Comparison of ENCODE assay signal across 9 cellular contexts in genomic region chr6:138545621-138545980, GRCh38. TPM values are rescaled to one million over a fixed set of nuclear protein-coding genes. Genes with fewer than 3 reads are reported as not detected.
DNase-seq lines count a peak whose midpoint lies in the region; ATAC-seq and TF ChIP-seq lines count a peak whose summit lies in the region.
"Had no signal": no experiment of that assay in that cellular context is flagged by ENCODE, and none has a peak within 500 bp of the region (broad histone marks: within the 10 kb centered on the region; RNA-seq: fewer than 3 reads in every experiment).

No MANE protein-coding gene starts in this region.

- CTCF ChIA-PET in activated CD4-positive, alpha-beta memory T cell treated with anti-CD3 and anti-CD28 coated beads, Interleukin-2, amount 10 ng/mL, durations not matched to agents 7 days and 5 days (lab: Charles Lee) = interaction anchor here (1.0 to 1.4 kb wide), 2 partner anchors 41 to 221 kb away, joined by 3 read pairs; no protein-coding TSS in a partner anchor

- H3K27ac Mint-ChIP-seq in CD14-positive monocyte = no peak overlapping the region
- no peak overlapping the region for H3K27ac Mint-ChIP-seq in activated CD4-positive, alpha-beta memory T cell treated with anti-CD3 and anti-CD28 coated beads, Interleukin-2, amount 10 ng/mL, durations not matched to agents 7 days and 5 days

- H3K36me3 Mint-ChIP-seq in CD14-positive monocyte = no peaks in the 10 kb centered on the region
- H3K36me3 Mint-ChIP-seq in activated CD4-positive, alpha-beta memory T cell treated with anti-CD3 and anti-CD28 coated beads, Interleukin-2, amount 10 ng/mL, durations not matched to agents 7 days and 5 days (ENCODE audit: low read depth) = no peaks in the 10 kb centered on the region

- H3K4me3 Mint-ChIP-seq in CD14-positive monocyte = no peak overlapping the region
- no peak overlapping the region for H3K4me3 Mint-ChIP-seq in activated CD4-positive, alpha-beta memory T cell treated with anti-CD3 and anti-CD28 coated beads, Interleukin-2, amount 10 ng/mL, durations not matched to agents 7 days and 5 days

- H3K4me1 Mint-ChIP-seq in CD14-positive monocyte = peaks cover 3% of the 10 kb centered on the region
- H3K4me1 Mint-ChIP-seq in activated CD4-positive, alpha-beta memory T cell treated with anti-CD3 and anti-CD28 coated beads, Interleukin-2, amount 10 ng/mL, durations not matched to agents 7 days and 5 days = peaks cover 20% of the 10 kb centered on the region

- intact Hi-C loops in upper lobe of right lung (cut with DNase I) = no loop called here
- intact Hi-C loops in CD14-positive monocyte (cut with micrococcal nuclease) = no loop called here

- DNase-seq in DMS 273 (lab: John Stamatoyannopoulos, UW; ENCODE audit: unreplicated experiment) (peak; percentile 18), DMS 273 treated with DMSO at 0.1 percent for 48 hours (lab: John Stamatoyannopoulos, UW) (no peak), fibroblast of gingiva (ENCODE audit: low read depth) (peak; percentile 16), mucosa of gallbladder (ENCODE audit: low spot score) (peak; percentile 20), upper lobe of right lung (peak; percentile 85), CD14-positive monocyte (ENCODE audit: low spot score) (no peak), kidney glomerular epithelial cell (lab: John Stamatoyannopoulos, UW) (no peak)
- no peak for DNase-seq in activated CD4-positive, alpha-beta memory T cell treated with anti-CD3 and anti-CD28 coated beads, Interleukin-2, amount 10 ng/mL, durations not matched to agents 7 days and 5 days

- peaks cover 0 to 4% (median 0%) of the 10 kb centered on the region in 3 donors for H3K27me3 Mint-ChIP-seq in CD14-positive monocyte (ENCODE audit: low read depth in 3 of 3)
- peaks cover 27% of the 10 kb centered on the region for H3K27me3 Mint-ChIP-seq in activated CD4-positive, alpha-beta memory T cell treated with anti-CD3 and anti-CD28 coated beads, Interleukin-2, amount 10 ng/mL, durations not matched to agents 7 days and 5 days

- H3K27me3 ChIP-seq in upper lobe of right lung = no peaks in the 10 kb centered on the region

- peaks cover 38% of the 10 kb centered on the region for H3K4me1 ChIP-seq in upper lobe of right lung

- H3K36me3 ChIP-seq in upper lobe of right lung = no peaks in the 10 kb centered on the region

- no peaks in the 10 kb centered on the region for H3K9me3 ChIP-seq in upper lobe of right lung

- peak; percentile 95 for ATAC-seq in upper lobe of right lung

- POLR2A ChIA-PET in activated CD4-positive, alpha-beta memory T cell treated with anti-CD3 and anti-CD28 coated beads, Interleukin-2, amount 10 ng/mL, durations not matched to agents 7 days and 5 days (lab: Charles Lee) = no interaction called here

- H3K27ac ChIP-seq in upper lobe of right lung = peak overlapping the region; percentile 71
- H3K27ac ChIP-seq: 22Rv1 had no signal

- H3K9me3 Mint-ChIP-seq in CD14-positive monocyte = no peaks in the 10 kb centered on the region
- no peaks in the 10 kb centered on the region for H3K9me3 Mint-ChIP-seq in activated CD4-positive, alpha-beta memory T cell treated with anti-CD3 and anti-CD28 coated beads, Interleukin-2, amount 10 ng/mL, durations not matched to agents 7 days and 5 days

- H3K4me3 ChIP-seq in upper lobe of right lung = peak overlapping the region; percentile 50

- no peak for TF ChIP-seq CTCF in upper lobe of right lung (IDR thresholded peaks at IDR 0.05)
- TF ChIP-seq CTCF in CD14-positive monocyte (IDR thresholded peaks at IDR 0.05) = no peak

RNA-seq across cellular contexts. Expression of gene NHSL1, which starts 46.3 kb away (rescaled TPM):
- total RNA-seq in mucosa of gallbladder (44.3 TPM), upper lobe of right lung (69.5 TPM)
- polyA plus RNA-seq in CD14-positive monocyte = under 1 TPM; 0.06 to 0.51 TPM
- total RNA-seq in activated CD4-positive, alpha-beta memory T cell treated with anti-CD3 and anti-CD28 coated beads, Interleukin-2, amount 10 ng/mL, durations not matched to agents 7 days and 5 days = 1 to 10 TPM; 1.0 to 1.4 TPM

Comparison
In these comparisons a context has a peak if more than half of its experiments do, and no peak if none do; other contexts are left out.
1. DNase-seq: peak in DMS 273 (single experiment), fibroblast of gingiva (single experiment), mucosa of gallbladder (single experiment) and upper lobe of right lung (single experiment); none in DMS 273 treated with DMSO at 0.1 percent for 48 hours (single experiment), CD14-positive monocyte (single experiment), kidney glomerular epithelial cell (single experiment) and activated CD4-positive, alpha-beta memory T cell treated with anti-CD3 and anti-CD28 coated beads, Interleukin-2, amount 10 ng/mL, durations not matched to agents 7 days and 5 days (single experiment).
2. RNA of gene NHSL1, which starts 46.3 kb away (total RNA-seq): 69.5 TPM in upper lobe of right lung (single experiment) and 44.3 TPM in mucosa of gallbladder (single experiment); 1.0 to 1.4 TPM in activated CD4-positive, alpha-beta memory T cell treated with anti-CD3 and anti-CD28 coated beads, Interleukin-2, amount 10 ng/mL, durations not matched to agents 7 days and 5 days; every median in the first group is over 10 times any median in the second.